ENCODE assay signal across 13 cellular contexts in the genomic region with DNA sequence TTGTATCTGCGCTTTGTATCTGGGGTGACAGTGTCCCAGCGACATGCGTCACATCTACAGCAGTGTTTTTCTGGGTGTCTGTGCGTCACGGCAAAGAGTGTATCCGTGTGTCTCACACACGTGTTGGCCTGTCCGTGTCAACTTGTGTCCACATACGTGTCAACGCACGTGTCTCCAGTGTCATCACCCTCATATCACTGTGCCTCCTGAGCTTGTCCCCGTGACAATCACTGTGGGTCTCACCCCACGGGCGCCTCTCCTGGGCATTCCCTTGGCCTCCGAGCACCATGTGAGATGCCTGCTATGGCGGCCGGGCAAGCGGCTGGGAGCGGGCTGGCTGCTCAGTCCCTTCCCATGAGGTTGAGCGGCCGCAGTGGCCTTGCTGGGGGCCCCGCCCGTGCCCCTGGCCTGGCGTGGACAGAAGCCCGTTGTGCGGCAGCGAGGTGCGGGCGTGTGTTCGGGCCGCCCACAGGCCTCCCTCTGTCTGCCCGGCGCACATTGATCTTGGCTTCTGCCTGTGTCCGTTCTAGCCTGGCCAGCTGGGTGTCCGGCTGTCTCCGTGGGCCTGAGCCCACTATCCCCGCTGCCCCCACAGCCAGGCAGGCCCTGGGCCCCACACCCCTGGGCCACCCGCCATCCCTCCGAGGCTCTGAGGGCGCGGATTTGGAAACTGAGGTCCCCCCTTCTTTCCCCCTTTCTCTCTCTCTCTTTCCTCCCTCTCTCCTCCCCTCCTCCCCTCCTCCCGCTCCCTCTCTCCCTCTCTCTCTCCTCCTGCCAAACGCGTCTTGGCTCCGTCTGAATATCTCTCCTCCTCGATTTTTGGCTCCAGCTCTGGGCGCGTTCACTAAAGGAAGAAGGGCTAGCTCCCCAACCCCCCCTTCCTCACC. TPM values are rescaled to one million over a fixed set of nuclear protein-coding genes. Genes with fewer than 3 reads are reported as not detected.
DNase-seq lines count a peak whose midpoint lies in the region; ATAC-seq, FAIRE-seq and TF ChIP-seq lines count a peak whose summit lies in the region.
"Had no signal": no experiment of that assay in that cellular context is flagged by ENCODE, and none has a peak within 500 bp of the region (broad histone marks: within the 10 kb centered on the region; RNA-seq: fewer than 3 reads in every experiment).

No MANE protein-coding gene starts in this region.

- TF ChIP-seq POLR2A in HepG2 (IDR thresholded peaks at IDR 0.05; ENCODE audit: insufficient read depth in 1 of 2, low read depth in 2 of 2, low read length in 2 of 2) = no peak

- H3K27ac ChIP-seq in colonic mucosa (peak overlapping the region; percentile 61), HepG2 (ENCODE audit: extremely low read length, insufficient read depth, low read length) (no peak overlapping the region), skeletal muscle tissue (ENCODE audit: low read depth, low read length) (peak overlapping the region; percentile 99), SK-N-SH (ENCODE audit: low read depth in 2 of 2, low read length in 1 of 2) (no peak overlapping the region)
- H3K27ac ChIP-seq: brain microvascular endothelial cell, SJSA1 had no signal

- TF ChIP-seq RAD21 in HepG2 (CRISPR knock-in tag; IDR thresholded peaks at IDR 0.05) = no peak
- TF ChIP-seq RAD21 in SK-N-SH (IDR thresholded peaks at IDR 0.05; ENCODE audit: low read length) = no peak

- intact Hi-C loops in colonic mucosa (cut with DNase I) = no loop called here
- intact Hi-C loops in HepG2 (cut with micrococcal nuclease; ENCODE audit: unreplicated experiment) = no loop called here

- POLR2A ChIA-PET in HepG2 (lab: Yijun Ruan, JAX) = no interaction called here
- POLR2A ChIA-PET in SK-N-SH (lab: Yijun Ruan, JAX) = no interaction called here

- H3K36me3 ChIP-seq in H7 (replicated peaks; ENCODE audit: control insufficient read depth, insufficient read depth, low read length) (no peaks in the 10 kb centered on the region), colonic mucosa (no peaks in the 10 kb centered on the region), HepG2 (replicated peaks in 1 of 2; ENCODE audit: control insufficient read depth in 1 of 2, insufficient read depth in 2 of 2, low read length in 2 of 2) (peaks cover 6 to 10% of the 10 kb centered on the region in 2 experiments; a peak in 4 of 5 replicates), skeletal muscle tissue (ENCODE audit: control insufficient read depth in 3 of 3, insufficient read depth in 3 of 3, low read length in 3 of 3) (peaks cover 10 to 15% (median 14%) of the 10 kb centered on the region in 3 donors), SK-N-SH (replicated peaks in 1 of 2; ENCODE audit: control insufficient read depth in 1 of 2, insufficient read depth in 2 of 2, low read length in 1 of 2) (no peaks in the 10 kb centered on the region)

- BruUV-seq in HepG2 (replicated peaks; lab: Mats Ljungman, UMichigan) = no TSS peak

- no peak for TF ChIP-seq CTCF in colonic mucosa (IDR thresholded peaks at IDR 0.05)
- no peak for TF ChIP-seq CTCF in HepG2 (CRISPR knock-in tag; IDR thresholded peaks at IDR 0.05)
- TF ChIP-seq CTCF in SK-N-SH (IDR thresholded peaks at IDR 0.05) = no peak

- H3K9me2 ChIP-seq in SK-N-SH = no peaks in the 10 kb centered on the region

- H3K4me2 ChIP-seq in HepG2 (ENCODE audit: low read depth, low read length) (no peak overlapping the region), SK-N-SH (no peak overlapping the region)

- H3K9ac ChIP-seq in colonic mucosa (ENCODE audit: low read depth in 2 of 2, low read length in 2 of 2) (peak overlapping the region; percentile 12 to 13), HepG2 (ENCODE audit: insufficient read depth, low read depth, low read length) (no peak overlapping the region), skeletal muscle tissue (ENCODE audit: low read depth in 1 of 3, low read length in 3 of 3) (peak overlapping the region; percentile 79 to 94 (median 82)), SK-N-SH (no peak overlapping the region)

- H2AFZ ChIP-seq in HepG2 (ENCODE audit: low read length) (no peak overlapping the region), SK-N-SH (ENCODE audit: low read depth) (no peak overlapping the region)

- no peaks in the 10 kb centered on the region for H3K9me3 ChIP-seq in colonic mucosa
- H3K9me3 ChIP-seq in HepG2 (ENCODE audit: low read length) = no peaks in the 10 kb centered on the region
- H3K9me3 ChIP-seq in skeletal muscle tissue (ENCODE audit: control insufficient read depth in 3 of 3, low read length in 3 of 3) = no peaks in the 10 kb centered on the region
- no peaks in the 10 kb centered on the region for H3K9me3 ChIP-seq in SK-N-SH
- H3K9me3 ChIP-seq: SJSA1 had no signal

- WGBS in HepG2 (ENCODE audit: low lambda C conversion rate) = 97% methylated on average over 30 of the region's 48 CpGs
- WGBS in SK-N-SH (ENCODE audit: low lambda C conversion rate) = 94% methylated on average over 48 of the region's 48 CpGs

- no peak for ATAC-seq in HepG2
- no peak for ATAC-seq in GM21515 (IDR thresholded peaks at IDR 0.05; ENCODE audit: unreplicated experiment)
- ATAC-seq in HG02759 (IDR thresholded peaks at IDR 0.05; ENCODE audit: unreplicated experiment) = no peak
- ATAC-seq in GM19397 (IDR thresholded peaks at IDR 0.05; ENCODE audit: unreplicated experiment) = no peak
- ATAC-seq: CD8-positive, alpha-beta T cell had no signal

- in situ Hi-C loops in HepG2 (cut with HindIII; ENCODE audit: extremely low pct_ligation_motif_present, low pct_unique_long_range_greater_than_20kb) = no loop called here

- DNase-seq in H7 (peak; percentile 54), colonic mucosa (no peak), HepG2 (ENCODE audit: low spot score) (no peak), SK-N-SH (no peak)
- DNase-seq: brain microvascular endothelial cell; CD8-positive, alpha-beta T cell; NCI-H187; stimulated activated naive CD4-positive, alpha-beta T cell treated with Interleukin-2 at 50 U/mL for 16 hours had no signal

- peaks cover 55% of the 10 kb centered on the region for H3K79me2 ChIP-seq in HepG2 (ENCODE audit: insufficient read depth, low read length)
- peaks cover 42% of the 10 kb centered on the region for H3K79me2 ChIP-seq in SK-N-SH (ENCODE audit: insufficient read depth)

- H4K20me1 ChIP-seq in HepG2 (ENCODE audit: insufficient read depth, low read length) = peaks cover 6% of the 10 kb centered on the region; the same call in 1 of the 2 replicates
- peaks cover 9% of the 10 kb centered on the region; the same call in 1 of the 2 replicates for H4K20me1 ChIP-seq in SK-N-SH (ENCODE audit: insufficient read depth)

- TF ChIP-seq EP300 in HepG2 (IDR thresholded peaks at IDR 0.05; ENCODE audit: low read depth in 2 of 2, low read length in 2 of 2) (no peak), HepG2 (CRISPR knock-in tag; IDR thresholded peaks at IDR 0.05; ENCODE audit: borderline replicate concordance) (no peak), SK-N-SH (IDR thresholded peaks at IDR 0.05; ENCODE audit: borderline replicate concordance in 1 of 2, low read depth in 1 of 2, low read length in 1 of 2) (no peak)

- no peaks in the 10 kb centered on the region for H3F3A ChIP-seq in SK-N-SH (replicated peaks; ENCODE audit: insufficient read depth)

- H3K4me1 ChIP-seq in colonic mucosa (no peaks in the 10 kb centered on the region), HepG2 (ENCODE audit: insufficient read depth, low read length) (peaks cover 26% of the 10 kb centered on the region), skeletal muscle tissue (ENCODE audit: control insufficient read depth in 3 of 3, insufficient read depth in 3 of 3, low read length in 3 of 3) (peaks cover 83 to 91% (median 89%) of the 10 kb centered on the region in 3 donors), SK-N-SH (ENCODE audit: control insufficient read depth in 1 of 2, insufficient read depth in 2 of 2, low read depth in 1 of 2, low read length in 1 of 2) (peaks cover 0 to 6% of the 10 kb centered on the region in 2 experiments; a peak in 1 of 4 replicates)

- H3K4me3 ChIP-seq in H7 (ENCODE audit: insufficient read depth, low read depth, low read length) = no peak overlapping the region
- no peak overlapping the region for H3K4me3 ChIP-seq in colonic mucosa
- no peak overlapping the region for H3K4me3 ChIP-seq in HepG2 (replicated peaks in 1 of 3; ENCODE audit: insufficient read depth in 1 of 3, low read depth in 2 of 3, low read length in 3 of 3)
- H3K4me3 ChIP-seq in skeletal muscle tissue (ENCODE audit: low read length in 3 of 3) = peak overlapping the region; percentile 49 to 78 (median 62)
- H3K4me3 ChIP-seq in SK-N-SH (ENCODE audit: low read depth in 2 of 2, low read length in 1 of 2) = no peak overlapping the region
- H3K4me3 ChIP-seq: SJSA1 had no signal

- peaks cover 49% of the 10 kb centered on the region for H3K27me3 ChIP-seq in H7 (ENCODE audit: control insufficient read depth, insufficient read depth, low read length)
- H3K27me3 ChIP-seq in colonic mucosa = no peaks in the 10 kb centered on the region
- H3K27me3 ChIP-seq in HepG2 (ENCODE audit: control insufficient read depth in 1 of 2, insufficient read depth in 2 of 2, low read length in 2 of 2) = no peaks in the 10 kb centered on the region; a peak in 1 of 5 replicates
- peaks cover 0 to under 1% (median 0%) of the 10 kb centered on the region in 3 donors for H3K27me3 ChIP-seq in skeletal muscle tissue (ENCODE audit: control insufficient read depth in 3 of 3, insufficient read depth in 3 of 3, low read length in 3 of 3)
- no peaks in the 10 kb centered on the region for H3K27me3 ChIP-seq in SK-N-SH (ENCODE audit: insufficient read depth)
- H3K27me3 ChIP-seq: brain microvascular endothelial cell, SJSA1 had no signal

- CTCF ChIA-PET in HepG2 (lab: Yijun Ruan, JAX; ENCODE audit: low intra/inter-chr PET ratio, low total read pairs) (no interaction called here), SK-N-SH (lab: Yijun Ruan, JAX) (interaction anchor here (0.8 to 4.0 kb wide), 7 partner anchors 13 to 92 kb away, joined by 3 to 14 read pairs (median 6); no protein-coding TSS in a partner anchor)

- no peak for FAIRE-seq in HepG2 (lab: Jason Lieb, UNC)

RNA-seq across cellular contexts. Expression of a gene that starts 6.5 kb away (rescaled TPM):
- total RNA-seq in H7 (2014; rRNA removed; shearing (Covaris generic)) = 0.03 and 0.07 TPM in 2 replicates
- total RNA-seq in colonic mucosa (10 to 100 TPM; 70.9 to 73.8 TPM), HepG2 (2016; rRNA removed; fragmentation: Illumina TruSeq; extraction: Trizol) (5.4 and 5.6 TPM in 2 replicates), skeletal muscle tissue (49.1 TPM)
- 16.3 and 20.2 TPM in 2 replicates for total RNA-seq in HepG2 (2016; cell fraction: cytosol; rRNA removed; fragmentation: Illumina TruSeq; extraction: Trizol; ENCODE audit: low read depth)
- total RNA-seq in HepG2 (2016; cell fraction: insoluble cytoplasmic fraction; rRNA removed; fragmentation: Illumina TruSeq; extraction: Trizol) = 4.6 and 4.7 TPM in 2 replicates
- total RNA-seq in HepG2 (2016; cell fraction: membrane; rRNA removed; fragmentation: Illumina TruSeq; extraction: Trizol) = 6.7 and 9.2 TPM in 2 replicates
- total RNA-seq in HepG2 (2016; cell fraction: nucleus; rRNA removed; fragmentation: Illumina TruSeq; extraction: Trizol) = 4.9 and 6.0 TPM in 2 replicates
- polyA plus RNA-seq in HepG2 (2011; rRNA removed) (3.0 and 3.4 TPM in 2 replicates), SK-N-SH (2012; rRNA removed) (5.1 and 14.8 TPM in 2 replicates)
- 1.4 and 1.6 TPM in 2 replicates for polyA plus RNA-seq in HepG2 (2011; cell fraction: cytosol; rRNA removed)
- 11.0 and 14.0 TPM in 2 replicates for polyA plus RNA-seq in HepG2 (2011; cell fraction: nucleus; rRNA removed)
- polyA plus RNA-seq in HepG2 (2012) = 9.0 and 12.2 TPM in 2 replicates
- 0.70 and 0.93 TPM in 2 replicates for polyA plus RNA-seq in HepG2 (2016; cell fraction: cytosol; fragmentation: Illumina TruSeq; extraction: Trizol; ENCODE audit: low read depth)
- polyA plus RNA-seq in HepG2 (2016; cell fraction: insoluble cytoplasmic fraction; fragmentation: Illumina TruSeq; extraction: Trizol; ENCODE audit: low read depth) = 8.8 and 11.9 TPM in 2 replicates
- polyA plus RNA-seq in HepG2 (2016; cell fraction: membrane; fragmentation: Illumina TruSeq; extraction: Trizol; ENCODE audit: low read depth) = 3.1 and 4.9 TPM in 2 replicates
- polyA plus RNA-seq in HepG2 (2016; cell fraction: nucleus; fragmentation: Illumina TruSeq; extraction: Trizol; ENCODE audit: insufficient read depth, low read depth) = 14.6 and 14.7 TPM in 2 replicates
- 0.82 and 6.2 TPM in 2 replicates for polyA minus RNA-seq in HepG2 (2011; rRNA and poly(A)+ RNA removed; ENCODE audit: low replicate concordance)
- 5.0 and 6.2 TPM in 2 replicates for polyA minus RNA-seq in HepG2 (2011; cell fraction: cytosol; rRNA and poly(A)+ RNA removed)
- polyA minus RNA-seq in HepG2 (2011; cell fraction: nucleus; rRNA and poly(A)+ RNA removed) = 6.8 and 7.7 TPM in 2 replicates
- polyA plus RNA-seq in SK-N-SH (2012; cell fraction: cytosol; rRNA removed) = 9.1 and 13.3 TPM in 2 replicates
- polyA plus RNA-seq in SK-N-SH (2012; cell fraction: nucleus; rRNA removed) = 14.0 and 14.9 TPM in 2 replicates

RNA-seq across cellular contexts. Expression of a gene that starts 32.4 kb away (rescaled TPM):
- 0.15 TPM in 1 of 2 replicates, not detected in the other for total RNA-seq in H7 (2014; rRNA removed; shearing (Covaris generic))
- total RNA-seq in colonic mucosa = under 1 TPM; 0.19 to 0.27 TPM
- total RNA-seq in HepG2 (2016; rRNA removed; fragmentation: Illumina TruSeq; extraction: Trizol) = not detected in 2 replicates
- not detected in 2 replicates for total RNA-seq in HepG2 (2016; cell fraction: cytosol; rRNA removed; fragmentation: Illumina TruSeq; extraction: Trizol; ENCODE audit: low read depth)
- total RNA-seq in HepG2 (2016; cell fraction: insoluble cytoplasmic fraction; rRNA removed; fragmentation: Illumina TruSeq; extraction: Trizol) = not detected in 2 replicates
- not detected in 2 replicates for total RNA-seq in HepG2 (2016; cell fraction: membrane; rRNA removed; fragmentation: Illumina TruSeq; extraction: Trizol)
- not detected in 2 replicates for total RNA-seq in HepG2 (2016; cell fraction: nucleus; rRNA removed; fragmentation: Illumina TruSeq; extraction: Trizol)
- 0.04 TPM in 1 of 2 replicates, not detected in the other for polyA plus RNA-seq in HepG2 (2011; rRNA removed)
- 0.03 and 0.04 TPM in 2 replicates for polyA plus RNA-seq in HepG2 (2011; cell fraction: cytosol; rRNA removed)
- 0.10 and 0.13 TPM in 2 replicates for polyA plus RNA-seq in HepG2 (2011; cell fraction: nucleus; rRNA removed)
- polyA plus RNA-seq in HepG2 (2012) = not detected in 2 replicates
- polyA plus RNA-seq in HepG2 (2016; cell fraction: cytosol; fragmentation: Illumina TruSeq; extraction: Trizol; ENCODE audit: low read depth) = not detected in 2 replicates
- polyA plus RNA-seq in HepG2 (2016; cell fraction: insoluble cytoplasmic fraction; fragmentation: Illumina TruSeq; extraction: Trizol; ENCODE audit: low read depth) = not detected in 2 replicates
- not detected in 2 replicates for polyA plus RNA-seq in HepG2 (2016; cell fraction: membrane; fragmentation: Illumina TruSeq; extraction: Trizol; ENCODE audit: low read depth)
- polyA plus RNA-seq in HepG2 (2016; cell fraction: nucleus; fragmentation: Illumina TruSeq; extraction: Trizol; ENCODE audit: insufficient read depth, low read depth) = not detected in 2 replicates
- polyA minus RNA-seq in HepG2 (2011; rRNA and poly(A)+ RNA removed; ENCODE audit: low replicate concordance) = 0.40 TPM in 1 of 2 replicates, not detected in the other
- not detected in 2 replicates for polyA minus RNA-seq in HepG2 (2011; cell fraction: cytosol; rRNA and poly(A)+ RNA removed)
- polyA minus RNA-seq in HepG2 (2011; cell fraction: nucleus; rRNA and poly(A)+ RNA removed) = not detected in 2 replicates
- not detected for total RNA-seq in skeletal muscle tissue
- polyA plus RNA-seq in SK-N-SH (2012; rRNA removed) = 1.0 and 1.6 TPM in 2 replicates
- polyA plus RNA-seq in SK-N-SH (2012; cell fraction: cytosol; rRNA removed) = 0.95 and 1.0 TPM in 2 replicates
- polyA plus RNA-seq in SK-N-SH (2012; cell fraction: nucleus; rRNA removed) = 1.4 and 3.0 TPM in 2 replicates
- total RNA-seq: CD8-positive, alpha-beta T cell; SJSA1 had no signal

RNA-seq across cellular contexts. Expression of a gene that starts 44.7 kb away (rescaled TPM):
- 40.4 and 51.7 TPM in 2 replicates for total RNA-seq in H7 (2014; rRNA removed; shearing (Covaris generic))
- total RNA-seq in colonic mucosa (10 to 100 TPM; 16.1 to 41.9 TPM), HepG2 (2016; rRNA removed; fragmentation: Illumina TruSeq; extraction: Trizol) (24.6 and 37.4 TPM in 2 replicates), skeletal muscle tissue (21.4 TPM)
- 14.3 and 14.8 TPM in 2 replicates for total RNA-seq in HepG2 (2016; cell fraction: cytosol; rRNA removed; fragmentation: Illumina TruSeq; extraction: Trizol; ENCODE audit: low read depth)
- 25.1 and 41.7 TPM in 2 replicates for total RNA-seq in HepG2 (2016; cell fraction: insoluble cytoplasmic fraction; rRNA removed; fragmentation: Illumina TruSeq; extraction: Trizol)
- total RNA-seq in HepG2 (2016; cell fraction: membrane; rRNA removed; fragmentation: Illumina TruSeq; extraction: Trizol) = 14.2 and 15.7 TPM in 2 replicates
- 8.8 and 9.5 TPM in 2 replicates for total RNA-seq in HepG2 (2016; cell fraction: nucleus; rRNA removed; fragmentation: Illumina TruSeq; extraction: Trizol)
- polyA plus RNA-seq in HepG2 (2011; rRNA removed) (30.7 and 31.9 TPM in 2 replicates), SK-N-SH (2012; rRNA removed) (65.7 and 91.8 TPM in 2 replicates)
- 33.0 and 52.1 TPM in 2 replicates for polyA plus RNA-seq in HepG2 (2011; cell fraction: cytosol; rRNA removed)
- 13.9 and 14.0 TPM in 2 replicates for polyA plus RNA-seq in HepG2 (2011; cell fraction: nucleus; rRNA removed)
- 19.0 and 20.6 TPM in 2 replicates for polyA plus RNA-seq in HepG2 (2012)
- polyA plus RNA-seq in HepG2 (2016; cell fraction: cytosol; fragmentation: Illumina TruSeq; extraction: Trizol; ENCODE audit: low read depth) = 24.7 and 26.7 TPM in 2 replicates
- 71.6 and 84.3 TPM in 2 replicates for polyA plus RNA-seq in HepG2 (2016; cell fraction: insoluble cytoplasmic fraction; fragmentation: Illumina TruSeq; extraction: Trizol; ENCODE audit: low read depth)
- 20.1 and 21.0 TPM in 2 replicates for polyA plus RNA-seq in HepG2 (2016; cell fraction: membrane; fragmentation: Illumina TruSeq; extraction: Trizol; ENCODE audit: low read depth)
- polyA plus RNA-seq in HepG2 (2016; cell fraction: nucleus; fragmentation: Illumina TruSeq; extraction: Trizol; ENCODE audit: insufficient read depth, low read depth) = 27.9 and 29.2 TPM in 2 replicates
- 6.2 and 12.6 TPM in 2 replicates for polyA minus RNA-seq in HepG2 (2011; rRNA and poly(A)+ RNA removed; ENCODE audit: low replicate concordance)
- polyA minus RNA-seq in HepG2 (2011; cell fraction: cytosol; rRNA and poly(A)+ RNA removed) = 9.9 and 11.7 TPM in 2 replicates
- polyA minus RNA-seq in HepG2 (2011; cell fraction: nucleus; rRNA and poly(A)+ RNA removed) = 3.2 and 3.7 TPM in 2 replicates
- 55.7 and 67.8 TPM in 2 replicates for polyA plus RNA-seq in SK-N-SH (2012; cell fraction: cytosol; rRNA removed)
- polyA plus RNA-seq in SK-N-SH (2012; cell fraction: nucleus; rRNA removed) = 31.0 and 46.6 TPM in 2 replicates

RNA-seq across cellular contexts. Expression of a gene that starts 56.1 kb away (rescaled TPM):
- total RNA-seq in H7 (2014; rRNA removed; shearing (Covaris generic)) = 146 and 155 TPM in 2 replicates
- 100 to 1,000 TPM in 1 of 2 donors, 10 to 100 TPM in 1; 78.5 to 121 TPM for total RNA-seq in colonic mucosa
- 34.6 and 42.5 TPM in 2 replicates for total RNA-seq in HepG2 (2016; rRNA removed; fragmentation: Illumina TruSeq; extraction: Trizol)
- 64.7 and 77.4 TPM in 2 replicates for total RNA-seq in HepG2 (2016; cell fraction: cytosol; rRNA removed; fragmentation: Illumina TruSeq; extraction: Trizol; ENCODE audit: low read depth)
- total RNA-seq in HepG2 (2016; cell fraction: insoluble cytoplasmic fraction; rRNA removed; fragmentation: Illumina TruSeq; extraction: Trizol) = 29.6 and 43.3 TPM in 2 replicates
- 95.2 and 117 TPM in 2 replicates for total RNA-seq in HepG2 (2016; cell fraction: membrane; rRNA removed; fragmentation: Illumina TruSeq; extraction: Trizol)
- 27.5 and 30.5 TPM in 2 replicates for total RNA-seq in HepG2 (2016; cell fraction: nucleus; rRNA removed; fragmentation: Illumina TruSeq; extraction: Trizol)
- 50.3 and 54.2 TPM in 2 replicates for polyA plus RNA-seq in HepG2 (2011; rRNA removed)
- 51.8 and 73.5 TPM in 2 replicates for polyA plus RNA-seq in HepG2 (2011; cell fraction: cytosol; rRNA removed)
- 80.8 and 87.8 TPM in 2 replicates for polyA plus RNA-seq in HepG2 (2011; cell fraction: nucleus; rRNA removed)
- 95.7 and 105 TPM in 2 replicates for polyA plus RNA-seq in HepG2 (2012)
- 137 and 157 TPM in 2 replicates for polyA plus RNA-seq in HepG2 (2016; cell fraction: cytosol; fragmentation: Illumina TruSeq; extraction: Trizol; ENCODE audit: low read depth)
- polyA plus RNA-seq in HepG2 (2016; cell fraction: insoluble cytoplasmic fraction; fragmentation: Illumina TruSeq; extraction: Trizol; ENCODE audit: low read depth) = 55.9 and 73.5 TPM in 2 replicates
- 175 and 195 TPM in 2 replicates for polyA plus RNA-seq in HepG2 (2016; cell fraction: membrane; fragmentation: Illumina TruSeq; extraction: Trizol; ENCODE audit: low read depth)
- 90.3 and 97.5 TPM in 2 replicates for polyA plus RNA-seq in HepG2 (2016; cell fraction: nucleus; fragmentation: Illumina TruSeq; extraction: Trizol; ENCODE audit: insufficient read depth, low read depth)
- 54.6 and 102 TPM in 2 replicates for polyA minus RNA-seq in HepG2 (2011; rRNA and poly(A)+ RNA removed; ENCODE audit: low replicate concordance)
- polyA minus RNA-seq in HepG2 (2011; cell fraction: cytosol; rRNA and poly(A)+ RNA removed) = 52.5 and 54.0 TPM in 2 replicates
- polyA minus RNA-seq in HepG2 (2011; cell fraction: nucleus; rRNA and poly(A)+ RNA removed) = 20.0 and 27.4 TPM in 2 replicates
- 57.9 TPM for total RNA-seq in skeletal muscle tissue
- polyA plus RNA-seq in SK-N-SH (2012; rRNA removed) = 60.4 and 116 TPM in 2 replicates
- 49.7 and 70.4 TPM in 2 replicates for polyA plus RNA-seq in SK-N-SH (2012; cell fraction: cytosol; rRNA removed)
- polyA plus RNA-seq in SK-N-SH (2012; cell fraction: nucleus; rRNA removed) = 173 and 199 TPM in 2 replicates

Comparison
In these comparisons a context has a peak if more than half of its experiments do, and no peak if none do; other contexts are left out.
1. H3K4me3 ChIP-seq: peak in skeletal muscle tissue (3 of 3); none in H7 (single experiment), colonic mucosa (single experiment), HepG2 (0 of 3) and SK-N-SH (0 of 2).
2. H3K27ac ChIP-seq: peak in colonic mucosa (single experiment) and skeletal muscle tissue (single experiment); none in HepG2 (single experiment) and SK-N-SH (0 of 2).
3. H3K9ac ChIP-seq: peak in colonic mucosa (2 of 2) and skeletal muscle tissue (3 of 3); none in HepG2 (single experiment) and SK-N-SH (single experiment).